Comparison of ENCODE assay signal across 8 cellular contexts in the genomic region with DNA sequence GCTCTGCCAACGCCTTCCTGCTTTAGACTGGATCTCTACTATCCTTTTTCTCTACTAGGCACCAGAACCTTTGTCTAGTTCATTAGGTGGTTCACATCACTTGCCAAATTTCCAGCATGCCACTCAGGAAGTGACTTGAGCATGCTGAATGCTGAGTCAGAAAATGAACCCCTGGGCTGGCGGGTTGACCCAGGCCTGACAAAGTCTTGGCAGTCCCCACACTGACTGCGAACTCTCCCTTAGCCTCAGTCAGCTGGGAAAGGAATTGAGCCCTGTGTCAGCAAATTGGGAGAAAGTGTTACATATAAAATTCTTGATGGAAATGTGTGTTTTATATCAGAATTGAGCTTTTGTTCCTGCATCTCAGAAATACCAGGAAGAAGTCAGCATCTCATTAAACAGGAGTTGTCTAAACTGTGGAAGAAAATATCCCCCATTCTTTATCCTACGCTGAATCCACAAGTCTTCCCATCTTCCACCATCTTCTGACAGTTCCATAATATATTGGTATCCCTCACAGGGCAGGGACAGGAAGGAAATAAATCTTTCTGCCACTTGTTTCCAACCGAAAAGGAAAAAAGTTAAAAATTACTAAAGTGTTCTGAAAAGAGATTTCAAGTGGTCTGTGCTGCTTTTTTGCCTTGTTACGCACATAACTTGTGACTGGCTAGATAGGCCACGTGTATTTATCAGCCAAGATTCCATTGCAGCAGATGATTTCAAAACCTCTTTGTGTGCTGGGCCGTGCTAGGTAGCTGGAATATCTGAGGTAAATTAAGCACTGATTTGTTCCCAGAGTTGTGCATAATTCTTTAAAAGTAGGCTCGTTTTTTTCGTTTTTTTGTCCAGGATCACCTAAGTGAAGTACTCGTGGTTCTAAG. TPM values are rescaled to one million over a fixed set of nuclear protein-coding genes. Genes with fewer than 3 reads are reported as not detected.
DNase-seq lines count a peak whose midpoint lies in the region; ATAC-seq and TF ChIP-seq lines count a peak whose summit lies in the region.
"Had no signal": no experiment of that assay in that cellular context is flagged by ENCODE, and none has a peak within 500 bp of the region (broad histone marks: within the 10 kb centered on the region; RNA-seq: fewer than 3 reads in every experiment).

No MANE protein-coding gene starts in this region.

- no peak overlapping the region for H3K4me3 ChIP-seq in HEK293 (ENCODE audit: low read depth, low read length)

- peaks cover 19% of the 10 kb centered on the region for H3K36me3 Mint-ChIP-seq in WTC11
- peaks cover 25% of the 10 kb centered on the region for H3K36me3 Mint-ChIP-seq in stimulated activated memory B cell treated with anti-CD40 and anti-IgM and Interleukin-4, amounts not matched to agents 10 μg/mL and 1 μg/mL and 100 μg/mL, for 72 hours

- peaks cover 11% of the 10 kb centered on the region; the same call in 1 of the 2 replicates for H3K9me3 Mint-ChIP-seq in WTC11
- H3K9me3 Mint-ChIP-seq in stimulated activated memory B cell treated with anti-CD40 and anti-IgM and Interleukin-4, amounts not matched to agents 10 μg/mL and 1 μg/mL and 100 μg/mL, for 72 hours = no peaks in the 10 kb centered on the region

- intact Hi-C loops in left cardiac atrium (cut with DNase I) = no loop called here

- POLR2A ChIA-PET in HEK293 (lab: Yijun Ruan, JAX) (no interaction called here), WTC11 (lab: Charles Lee) (no interaction called here)

- ATAC-seq in WTC11 (no peak), left cardiac atrium (peak; percentile 73 to 80), HG02678 (IDR thresholded peaks at IDR 0.05; ENCODE audit: unreplicated experiment) (no peak), HG02642 (IDR thresholded peaks at IDR 0.05; ENCODE audit: poor library complexity, unreplicated experiment) (no peak), GM19463 (IDR thresholded peaks at IDR 0.05; ENCODE audit: unreplicated experiment) (no peak)
- ATAC-seq in stimulated activated memory B cell treated with anti-CD40 and anti-IgM and Interleukin-4, amounts not matched to agents 10 μg/mL and 1 μg/mL and 100 μg/mL, for 72 hours = no peak

- TF ChIP-seq CTCF in HEK293 (tag by site-specific recombination; IDR thresholded peaks at IDR 0.05) (no peak), WTC11 (IDR thresholded peaks at IDR 0.05) (no peak)

- H3K9me3 ChIP-seq in HEK293 (ENCODE audit: control insufficient read depth, insufficient read depth, low read depth, low read length) = no peaks in the 10 kb centered on the region

- H3K27ac ChIP-seq in HEK293 (ENCODE audit: extremely low read depth, low read depth, low read length) = no peak overlapping the region

- H3K27ac Mint-ChIP-seq in WTC11 = peak overlapping the region; percentile 65; the same call in 1 of the 2 replicates
- peak overlapping the region; percentile 87 for H3K27ac Mint-ChIP-seq in stimulated activated memory B cell treated with anti-CD40 and anti-IgM and Interleukin-4, amounts not matched to agents 10 μg/mL and 1 μg/mL and 100 μg/mL, for 72 hours

- H3K27me3 Mint-ChIP-seq in WTC11 (ENCODE audit: low read depth) = no peaks in the 10 kb centered on the region
- H3K27me3 Mint-ChIP-seq in stimulated activated memory B cell treated with anti-CD40 and anti-IgM and Interleukin-4, amounts not matched to agents 10 μg/mL and 1 μg/mL and 100 μg/mL, for 72 hours = no peaks in the 10 kb centered on the region

- CTCF ChIA-PET in HEK293 (lab: Yijun Ruan, JAX) (interaction anchor here (0.6 to 1.6 kb wide), 5 partner anchors 10 to 56 kb away, joined by 3 to 5 read pairs (median 4); no protein-coding TSS in a partner anchor), WTC11 (lab: Charles Lee) (interaction anchor here (0.9 to 2.1 kb wide), 3 partner anchors 55 to 248 kb away, joined by 3 to 7 read pairs (median 6); no protein-coding TSS in a partner anchor)

- peaks cover 0 to 24% of the 10 kb centered on the region in 2 experiments; a peak in 2 of 3 replicates for H3K36me3 ChIP-seq in HEK293 (ENCODE audit: control insufficient read depth in 2 of 2, insufficient read depth in 1 of 2, low read length in 2 of 2)

- H3K4me1 Mint-ChIP-seq in WTC11 = peaks cover 31% of the 10 kb centered on the region
- peaks cover 26% of the 10 kb centered on the region for H3K4me1 Mint-ChIP-seq in stimulated activated memory B cell treated with anti-CD40 and anti-IgM and Interleukin-4, amounts not matched to agents 10 μg/mL and 1 μg/mL and 100 μg/mL, for 72 hours

- H3K4me1 ChIP-seq in HEK293 (ENCODE audit: control insufficient read depth, insufficient read depth, low read length) = no peaks in the 10 kb centered on the region

- DNase-seq in WTC11 (ENCODE audit: low spot score) = peak; percentile 7
- peak; percentile 54 for DNase-seq in left cardiac atrium
- DNase-seq: stimulated activated naive CD4-positive, alpha-beta T cell treated with Interleukin-2 at 50 U/mL for 16 hours had no signal

- no peak overlapping the region for H3K4me3 Mint-ChIP-seq in WTC11
- H3K4me3 Mint-ChIP-seq in stimulated activated memory B cell treated with anti-CD40 and anti-IgM and Interleukin-4, amounts not matched to agents 10 μg/mL and 1 μg/mL and 100 μg/mL, for 72 hours = no peak overlapping the region

TF ChIP-seq in HEK293, 187 proteins besides CTCF, POLR2A, EP300 and RAD21:
- peak; percentile 58; the same call in 1 of the 2 replicates for TF ChIP-seq ZNF157 (tag by site-specific recombination; IDR thresholded peaks at IDR 0.05)
- TF ChIP-seq ZNF292 (tag by site-specific recombination; IDR thresholded peaks at IDR 0.05; ENCODE audit: borderline replicate concordance, low read depth) = no peak
- no peak for TF ChIP-seq HIC1 (tag by site-specific recombination; IDR thresholded peaks at IDR 0.05)

TF ChIP-seq in WTC11, 78 proteins besides CTCF, POLR2A, EP300 and RAD21:
- TF ChIP-seq, protein P1, sequence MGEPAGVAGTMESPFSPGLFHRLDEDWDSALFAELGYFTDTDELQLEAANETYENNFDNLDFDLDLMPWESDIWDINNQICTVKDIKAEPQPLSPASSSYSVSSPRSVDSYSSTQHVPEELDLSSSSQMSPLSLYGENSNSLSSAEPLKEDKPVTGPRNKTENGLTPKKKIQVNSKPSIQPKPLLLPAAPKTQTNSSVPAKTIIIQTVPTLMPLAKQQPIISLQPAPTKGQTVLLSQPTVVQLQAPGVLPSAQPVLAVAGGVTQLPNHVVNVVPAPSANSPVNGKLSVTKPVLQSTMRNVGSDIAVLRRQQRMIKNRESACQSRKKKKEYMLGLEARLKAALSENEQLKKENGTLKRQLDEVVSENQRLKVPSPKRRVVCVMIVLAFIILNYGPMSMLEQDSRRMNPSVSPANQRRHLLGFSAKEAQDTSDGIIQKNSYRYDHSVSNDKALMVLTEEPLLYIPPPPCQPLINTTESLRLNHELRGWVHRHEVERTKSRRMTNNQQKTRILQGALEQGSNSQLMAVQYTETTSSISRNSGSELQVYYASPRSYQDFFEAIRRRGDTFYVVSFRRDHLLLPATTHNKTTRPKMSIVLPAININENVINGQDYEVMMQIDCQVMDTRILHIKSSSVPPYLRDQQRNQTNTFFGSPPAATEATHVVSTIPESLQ (CRISPR knock-in tag; IDR thresholded peaks at IDR 0.05) = no peak
- TF ChIP-seq TCF7 (CRISPR knock-in tag; IDR thresholded peaks at IDR 0.05; ENCODE audit: low read depth) (no peak), NFE2L1 (CRISPR knock-in tag; IDR thresholded peaks at IDR 0.05) (no peak), ESRRA (CRISPR knock-in tag; IDR thresholded peaks at IDR 0.05; ENCODE audit: borderline replicate concordance) (no peak), MXD4 (CRISPR knock-in tag; IDR thresholded peaks at IDR 0.05; ENCODE audit: borderline replicate concordance) (no peak), CBFB (CRISPR knock-in tag; IDR thresholded peaks at IDR 0.05; ENCODE audit: low read depth) (no peak)

RNA-seq across cellular contexts. Expression of gene SLC12A3, which starts 16.7 kb away (rescaled TPM):
- total RNA-seq in WTC11 (2021) (0.05 to 0.09 TPM in 2 of 3 replicates, not detected in the other), left cardiac atrium (not detected)

Comparison
In these comparisons a context has a peak if more than half of its experiments do, and no peak if none do; other contexts are left out.
1. ATAC-seq: peak in left cardiac atrium (2 of 2); none in WTC11 (single experiment), stimulated activated memory B cell treated with anti-CD40 and anti-IgM and Interleukin-4, amounts not matched to agents 10 μg/mL and 1 μg/mL and 100 μg/mL, for 72 hours (single experiment), HG02678 (single experiment), HG02642 (single experiment) and GM19463 (single experiment).